In genomic region chr16:11411059-11411550, GRCh38 we compare ENCODE assay signal across 16 cellular contexts.
DNase-seq lines count a peak whose midpoint lies in the region; ATAC-seq and TF ChIP-seq lines count a peak whose summit lies in the region.
"Had no signal": no experiment of that assay in that cellular context is flagged by ENCODE, and none has a peak within 500 bp of the region (broad histone marks: within the 10 kb centered on the region; RNA-seq: fewer than 3 reads in every experiment).

No MANE protein-coding gene starts in this region.

- POLR2A ChIA-PET in PC-3 (lab: Charles Lee; ENCODE audit: unreplicated experiment), result no interaction called here

- TF ChIP-seq CTCF in BE2C (IDR thresholded peaks at IDR 0.05; ENCODE audit: low read depth, low read length) (no peak), HL-60 (IDR thresholded peaks at IDR 0.05; ENCODE audit: insufficient read depth, low read length) (no peak), osteoblast (IDR thresholded peaks at IDR 0.05; ENCODE audit: extremely low read depth, low read depth, low read length) (no peak), PC-3 (conservative IDR thresholded peaks at IDR 0.05; ENCODE audit: low read depth, low read length) (no peak)

- H4K20me1 ChIP-seq in osteoblast (ENCODE audit: insufficient read depth, low read length) (no peaks in the 10 kb centered on the region), PC-3 (ENCODE audit: low read length) (no peaks in the 10 kb centered on the region)

- BruUV-seq in PC-3 (replicated peaks; lab: Mats Ljungman, UMichigan), result no TSS peak

- H3K4me2 ChIP-seq in osteoblast (ENCODE audit: insufficient read depth, low read length), result no peak overlapping the region
- no peak overlapping the region for H3K4me2 ChIP-seq in PC-3 (ENCODE audit: low read length)

- H3K9ac ChIP-seq in adipocyte (ENCODE audit: low read length), result no peak overlapping the region
- H3K9ac ChIP-seq in PC-3 (ENCODE audit: low read length), result no peak overlapping the region
- H3K9ac ChIP-seq: GM23248 had no signal

- no peak overlapping the region for H2AFZ ChIP-seq in osteoblast (ENCODE audit: low read length)
- H2AFZ ChIP-seq in PC-3 (ENCODE audit: low read length), result no peak overlapping the region
- H2AFZ ChIP-seq: GM23248 had no signal

- DNase-seq in BE2C (peak; percentile 66), HL-60 (ENCODE audit: low read depth in 1 of 2, low spot score in 1 of 2) (no peak), adipocyte (ENCODE audit: low read depth) (peak; percentile 44), osteoblast (ENCODE audit: insufficient read length, low spot score, missing footprints) (peak; percentile 54), anterior cingulate cortex (lab: John Stamatoyannopoulos, UW) (no peak), PC-3 (no peak)
- DNase-seq: Calu3; CD4-positive, CD25-positive, alpha-beta regulatory T cell; DMS79 treated with DMSO at 0.1 percent for 48 hours; HCEC 1CT; NCI-H1417; NCI-H187 treated with DMSO at 0.1 percent for 48 hours; NCI-H82 had no signal

- H3K9me2 ChIP-seq in PC-3 (replicated peaks; ENCODE audit: low read length), result no peaks in the 10 kb centered on the region

- ATAC-seq in HG02571 (IDR thresholded peaks at IDR 0.05; ENCODE audit: unreplicated experiment) (no peak), PC-3 (no peak)
- ATAC-seq: Right ventricle myocardium inferior had no signal

- H3K36me3 ChIP-seq in BE2C (no peaks in the 10 kb centered on the region), adipocyte (ENCODE audit: control insufficient read depth, insufficient read depth, low read length, severe bottlenecking) (no peaks in the 10 kb centered on the region), osteoblast (ENCODE audit: insufficient read depth, low read length) (no peaks in the 10 kb centered on the region), PC-3 (ENCODE audit: low read depth, low read length) (no peaks in the 10 kb centered on the region)

- H3K4me1 ChIP-seq in BE2C, result no peaks in the 10 kb centered on the region
- H3K4me1 ChIP-seq in adipocyte (ENCODE audit: control insufficient read depth, insufficient read depth, low read length), result peaks cover 10% of the 10 kb centered on the region
- H3K4me1 ChIP-seq in osteoblast (ENCODE audit: insufficient read depth, low read length), result peaks cover 19% of the 10 kb centered on the region
- no peaks in the 10 kb centered on the region for H3K4me1 ChIP-seq in PC-3 (ENCODE audit: insufficient read depth, low read length)

- H3K79me2 ChIP-seq in osteoblast (ENCODE audit: insufficient read depth, low read length), result no peaks in the 10 kb centered on the region
- no peaks in the 10 kb centered on the region for H3K79me2 ChIP-seq in PC-3 (ENCODE audit: low read length)

- peak overlapping the region; percentile 51 for H3K27ac ChIP-seq in HL-60 (replicated peaks)
- H3K27ac ChIP-seq in osteoblast (ENCODE audit: low read depth, low read length), result no peak overlapping the region
- H3K27ac ChIP-seq in PC-3 (ENCODE audit: low read length), result no peak overlapping the region
- H3K27ac ChIP-seq: GM23248 had no signal

- intact Hi-C loops in PC-3 (cut with micrococcal nuclease), result no loop called here

- H3K27me3 ChIP-seq in BE2C (no peaks in the 10 kb centered on the region), HL-60 (ENCODE audit: insufficient read depth, poor library complexity, severe bottlenecking) (no peaks in the 10 kb centered on the region), adipocyte (replicated peaks; ENCODE audit: control insufficient read depth, insufficient read depth, low read length) (peaks cover 28% of the 10 kb centered on the region), osteoblast (ENCODE audit: insufficient read depth, low read length) (no peaks in the 10 kb centered on the region), PC-3 (ENCODE audit: low read length) (no peaks in the 10 kb centered on the region)

- CTCF ChIA-PET in PC-3 (lab: Charles Lee), result no interaction called here

- no peaks in the 10 kb centered on the region for H3F3A ChIP-seq in PC-3 (ENCODE audit: low read length, unreplicated experiment)

- no peaks in the 10 kb centered on the region for H3K9me3 ChIP-seq in BE2C
- no peaks in the 10 kb centered on the region for H3K9me3 ChIP-seq in adipocyte (ENCODE audit: control insufficient read depth, low read length)
- H3K9me3 ChIP-seq in osteoblast (ENCODE audit: low read depth, low read length), result no peaks in the 10 kb centered on the region
- no peaks in the 10 kb centered on the region for H3K9me3 ChIP-seq in PC-3 (ENCODE audit: low read length)

- no peak overlapping the region for H3K4me3 ChIP-seq in BE2C (ENCODE audit: low read depth, low read length)
- H3K4me3 ChIP-seq in HL-60 (replicated peaks; ENCODE audit: insufficient read depth, low read length), result no peak overlapping the region
- no peak overlapping the region for H3K4me3 ChIP-seq in adipocyte (ENCODE audit: low read length)
- H3K4me3 ChIP-seq in osteoblast (ENCODE audit: insufficient read depth, low read length), result no peak overlapping the region
- no peak overlapping the region for H3K4me3 ChIP-seq in PC-3 (ENCODE audit: low read length)
- H3K4me3 ChIP-seq: GM23248 had no signal

Comparison
In these comparisons a context has a peak if more than half of its experiments do, and no peak if none do; other contexts are left out.
1. DNase-seq: peak in BE2C (single experiment), adipocyte (single experiment) and osteoblast (single experiment); none in HL-60 (0 of 2), anterior cingulate cortex (0 of 58) and PC-3 (single experiment).